In genomic region chr2:186645999-186646398, GRCh38 we compare ENCODE assay signal across 17 cellular contexts.
"Had no signal": no experiment of that assay in that cellular context is flagged by ENCODE, and none has a peak within 500 bp of the region (broad histone marks: within the 10 kb centered on the region; RNA-seq: fewer than 3 reads in every experiment).

No MANE protein-coding gene starts in this region.

- H3K4me3 ChIP-seq: left lung, prostate gland, tibial nerve had no signal

- H3K27ac ChIP-seq: left lung, prostate gland, tibial nerve had no signal

- H3K4me3 Mint-ChIP-seq: activated CD4-positive, alpha-beta T cell treated with anti-CD3 and anti-CD28 coated beads, Interleukin-2, amount 10 ng/mL, durations not matched to agents 24 days and 14 days; activated CD8-positive, alpha-beta T cell treated with anti-CD3 and anti-CD28 coated beads for 36 hours; activated naive CD4-positive, alpha-beta T cell treated with anti-CD3 and anti-CD28 coated beads for 36 hours; activated T-cell treated with anti-CD3 and anti-CD28 coated beads, Interleukin-2, amount 50 U/mL, for 4 hours; neural crest cell; T-helper 1 cell treated with Interleukin-12 subunit alpha and Interleukin-12 subunit beta and Interleukin-4 antibody, amounts not matched to agents 30 μg/mL and 1 μg/mL, for 36 hours had no signal

- H3K4me1 ChIP-seq: left lung, prostate gland had no signal

- H3K27me3 ChIP-seq: left lung, tibial nerve had no signal

- DNase-seq: activated CD4-positive, alpha-beta T cell treated with anti-CD3 and anti-CD28 coated beads, Interleukin-2, amount 10 ng/mL, durations not matched to agents 24 days and 14 days; activated CD8-positive, alpha-beta T cell treated with anti-CD3 and anti-CD28 coated beads for 36 hours; activated naive CD4-positive, alpha-beta T cell treated with anti-CD3 and anti-CD28 coated beads for 36 hours; activated T-cell treated with anti-CD3 and anti-CD28 coated beads, Interleukin-2, amount 50 U/mL, for 4 hours; aorta; effector CD8-positive, alpha-beta T cell; foreskin melanocyte; glutamatergic neuron; hypothalamus; left lung; right cardiac atrium; stimulated activated naive CD8-positive, alpha-beta T cell treated with anti-CD3 and anti-CD28 coated beads, Interleukin-15, Interleukin-2, amounts not matched to agents 100 U/mL and 50 U/mL, for 24 hours had no signal

- ATAC-seq: activated CD8-positive, alpha-beta T cell treated with anti-CD3 and anti-CD28 coated beads for 36 hours; activated T-cell treated with anti-CD3 and anti-CD28 coated beads, Interleukin-2, amount 50 U/mL, for 4 hours; esophagus mucosa; left lung; right cardiac atrium; stimulated activated naive CD8-positive, alpha-beta T cell treated with anti-CD3 and anti-CD28 coated beads, Interleukin-15, Interleukin-2, amounts not matched to agents 100 U/mL and 50 U/mL, for 24 hours had no signal

- H3K36me3 ChIP-seq: prostate gland had no signal

- H3K27ac Mint-ChIP-seq: activated CD4-positive, alpha-beta T cell treated with anti-CD3 and anti-CD28 coated beads, Interleukin-2, amount 10 ng/mL, durations not matched to agents 24 days and 14 days; activated CD8-positive, alpha-beta T cell treated with anti-CD3 and anti-CD28 coated beads for 36 hours; activated naive CD4-positive, alpha-beta T cell treated with anti-CD3 and anti-CD28 coated beads for 36 hours; T-helper 1 cell treated with Interleukin-12 subunit alpha and Interleukin-12 subunit beta and Interleukin-4 antibody, amounts not matched to agents 30 μg/mL and 1 μg/mL, for 36 hours had no signal

- H3K4me1 Mint-ChIP-seq: neural crest cell had no signal

- H3K27me3 Mint-ChIP-seq: activated CD4-positive, alpha-beta T cell treated with anti-CD3 and anti-CD28 coated beads, Interleukin-2, amount 10 ng/mL, durations not matched to agents 24 days and 14 days; activated CD8-positive, alpha-beta T cell treated with anti-CD3 and anti-CD28 coated beads for 36 hours had no signal

- H3K9me3 ChIP-seq: left lung, prostate gland, tibial nerve had no signal

- H3K9me3 Mint-ChIP-seq: activated CD4-positive, alpha-beta T cell treated with anti-CD3 and anti-CD28 coated beads, Interleukin-2, amount 10 ng/mL, durations not matched to agents 24 days and 14 days; activated CD8-positive, alpha-beta T cell treated with anti-CD3 and anti-CD28 coated beads for 36 hours; activated naive CD4-positive, alpha-beta T cell treated with anti-CD3 and anti-CD28 coated beads for 36 hours; activated T-cell treated with anti-CD3 and anti-CD28 coated beads, Interleukin-2, amount 50 U/mL, for 4 hours; neural crest cell; T-helper 1 cell treated with Interleukin-12 subunit alpha and Interleukin-12 subunit beta and Interleukin-4 antibody, amounts not matched to agents 30 μg/mL and 1 μg/mL, for 36 hours had no signal
